In the genomic region with DNA sequence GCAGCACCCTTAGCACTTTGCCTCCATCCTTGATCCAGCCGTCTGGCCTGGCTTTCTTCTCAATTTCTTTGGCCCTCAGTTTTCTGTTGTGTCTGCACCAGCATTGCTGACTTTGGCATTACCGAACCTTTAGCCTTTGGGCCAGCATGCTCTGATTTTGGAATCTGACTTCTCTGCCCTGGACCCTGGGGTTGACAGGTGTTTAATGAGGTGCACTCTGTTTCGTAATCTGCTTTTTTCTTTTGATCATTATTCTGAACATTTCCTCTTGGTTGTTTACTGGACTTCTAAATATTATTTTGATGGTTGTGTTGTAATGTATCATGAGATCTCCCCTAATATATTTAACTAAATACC, we compare ENCODE assay signal across 1 cellular context.
TF ChIP-seq lines count a peak whose summit lies in the region.

No MANE protein-coding gene starts in this region.

TF ChIP-seq in HepG2, 621 proteins besides CTCF, POLR2A, EP300 and RAD21:
- TF ChIP-seq, protein P1, sequence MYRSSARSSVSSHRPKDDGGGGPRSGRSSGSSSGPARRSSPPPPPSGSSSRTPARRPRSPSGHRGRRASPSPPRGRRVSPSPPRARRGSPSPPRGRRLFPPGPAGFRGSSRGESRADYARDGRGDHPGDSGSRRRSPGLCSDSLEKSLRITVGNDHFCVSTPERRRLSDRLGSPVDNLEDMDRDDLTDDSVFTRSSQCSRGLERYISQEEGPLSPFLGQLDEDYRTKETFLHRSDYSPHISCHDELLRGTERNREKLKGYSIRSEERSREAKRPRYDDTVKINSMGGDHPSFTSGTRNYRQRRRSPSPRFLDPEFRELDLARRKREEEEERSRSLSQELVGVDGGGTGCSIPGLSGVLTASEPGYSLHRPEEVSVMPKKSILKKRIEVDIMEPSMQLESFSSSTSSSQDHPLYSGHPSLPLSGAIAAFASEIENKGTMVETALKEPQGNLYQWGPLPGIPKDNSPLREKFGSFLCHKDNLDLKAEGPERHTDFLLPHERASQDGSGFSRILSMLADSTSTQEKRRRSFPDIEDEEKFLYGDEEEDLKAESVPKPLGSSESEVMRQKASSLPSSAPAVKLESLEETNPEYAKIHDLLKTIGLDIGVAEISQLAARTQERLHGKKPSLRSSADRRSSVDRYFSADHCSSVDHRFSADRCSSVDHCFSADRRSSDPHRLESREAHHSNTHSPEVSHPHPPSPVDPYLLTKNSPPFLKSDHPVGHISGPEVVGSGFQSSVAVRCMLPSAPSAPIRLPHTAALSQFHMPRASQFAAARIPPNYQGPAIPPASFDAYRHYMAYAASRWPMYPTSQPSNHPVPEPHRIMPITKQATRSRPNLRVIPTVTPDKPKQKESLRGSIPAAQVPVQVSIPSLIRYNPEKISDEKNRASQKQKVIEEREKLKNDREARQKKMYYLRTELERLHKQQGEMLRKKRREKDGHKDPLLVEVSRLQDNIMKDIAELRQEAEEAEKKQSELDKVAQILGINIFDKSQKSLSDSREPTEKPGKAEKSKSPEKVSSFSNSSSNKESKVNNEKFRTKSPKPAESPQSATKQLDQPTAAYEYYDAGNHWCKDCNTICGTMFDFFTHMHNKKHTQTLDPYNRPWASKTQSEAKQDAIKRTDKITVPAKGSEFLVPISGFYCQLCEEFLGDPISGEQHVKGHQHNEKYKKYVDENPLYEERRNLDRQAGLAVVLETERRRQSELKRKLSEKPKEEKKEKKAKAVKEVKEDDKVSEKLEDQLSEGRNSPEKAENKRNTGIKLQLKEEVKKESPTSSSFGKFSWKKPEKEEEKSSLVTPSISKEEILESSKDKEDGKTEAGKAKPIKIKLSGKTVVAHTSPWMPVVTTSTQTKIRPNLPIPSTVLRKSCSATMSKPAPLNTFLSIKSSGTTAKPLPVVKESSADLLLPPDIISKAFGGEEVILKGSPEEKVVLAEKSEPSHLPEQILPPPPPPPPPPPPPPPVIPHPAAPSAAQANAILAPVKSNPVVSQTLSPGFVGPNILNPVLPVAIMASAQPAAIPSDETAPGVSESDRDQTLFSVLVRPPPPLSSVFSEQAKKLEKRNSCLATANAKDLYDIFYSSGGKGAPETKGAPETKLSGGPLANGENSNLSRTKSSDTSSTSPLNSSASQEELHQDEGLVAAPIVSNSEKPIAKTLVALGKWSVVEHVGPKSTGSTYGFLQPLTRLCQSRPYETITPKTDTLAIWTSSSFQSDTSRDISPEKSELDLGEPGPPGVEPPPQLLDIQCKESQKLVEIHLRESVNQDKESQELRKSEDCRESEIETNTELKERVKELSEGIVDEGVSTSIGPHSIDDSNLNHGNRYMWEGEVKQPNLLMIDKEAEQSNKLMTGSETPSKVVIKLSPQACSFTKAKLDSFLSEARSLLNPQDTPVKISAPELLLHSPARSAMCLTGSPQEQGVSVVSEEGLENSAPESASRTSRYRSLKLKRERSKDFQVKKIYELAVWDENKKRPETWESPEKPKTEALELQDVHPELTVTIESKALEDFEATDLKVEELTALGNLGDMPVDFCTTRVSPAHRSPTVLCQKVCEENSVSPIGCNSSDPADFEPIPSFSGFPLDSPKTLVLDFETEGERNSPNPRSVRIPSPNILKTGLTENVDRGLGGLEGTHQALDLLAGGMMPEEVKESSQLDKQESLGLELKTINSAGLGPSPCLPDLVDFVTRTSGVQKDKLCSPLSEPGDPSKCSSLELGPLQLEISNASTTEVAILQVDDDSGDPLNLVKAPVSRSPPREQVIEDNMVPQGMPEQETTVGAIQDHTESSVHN (CRISPR knock-in tag; IDR thresholded peaks at IDR 0.05): no peak
- TF ChIP-seq ZFY (CRISPR knock-in tag; IDR thresholded peaks at IDR 0.05): 0 out of 2 replicates have a peak, but pooled peaks have one; percentile 3
- TF ChIP-seq ZFP36L2 (CRISPR knock-in tag; IDR thresholded peaks at IDR 0.05): no peak
- TF ChIP-seq ZNF678 (CRISPR knock-in tag; IDR thresholded peaks at IDR 0.05): no peak
- TF ChIP-seq, protein P2, sequence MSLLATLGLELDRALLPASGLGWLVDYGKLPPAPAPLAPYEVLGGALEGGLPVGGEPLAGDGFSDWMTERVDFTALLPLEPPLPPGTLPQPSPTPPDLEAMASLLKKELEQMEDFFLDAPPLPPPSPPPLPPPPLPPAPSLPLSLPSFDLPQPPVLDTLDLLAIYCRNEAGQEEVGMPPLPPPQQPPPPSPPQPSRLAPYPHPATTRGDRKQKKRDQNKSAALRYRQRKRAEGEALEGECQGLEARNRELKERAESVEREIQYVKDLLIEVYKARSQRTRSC (CRISPR knock-in tag; IDR thresholded peaks at IDR 0.05; ENCODE audit: low read depth): no peak
- peak; percentile 11; the same call in 1 of the 2 replicates for TF ChIP-seq HNF4A (CRISPR knock-in tag; IDR thresholded peaks at IDR 0.05)
- TF ChIP-seq, protein P3, sequence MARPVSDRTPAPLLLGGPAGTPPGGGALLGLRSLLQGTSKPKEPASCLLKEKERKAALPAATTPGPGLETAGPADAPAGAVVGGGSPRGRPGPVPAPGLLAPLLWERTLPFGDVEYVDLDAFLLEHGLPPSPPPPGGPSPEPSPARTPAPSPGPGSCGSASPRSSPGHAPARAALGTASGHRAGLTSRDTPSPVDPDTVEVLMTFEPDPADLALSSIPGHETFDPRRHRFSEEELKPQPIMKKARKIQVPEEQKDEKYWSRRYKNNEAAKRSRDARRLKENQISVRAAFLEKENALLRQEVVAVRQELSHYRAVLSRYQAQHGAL (CRISPR knock-in tag; IDR thresholded peaks at IDR 0.05; ENCODE audit: not compliant biosample characterization): no peak
- no peak for TF ChIP-seq MED8 (CRISPR knock-in tag; IDR thresholded peaks at IDR 0.05; ENCODE audit: insufficient replicate concordance)
- TF ChIP-seq, protein P4, sequence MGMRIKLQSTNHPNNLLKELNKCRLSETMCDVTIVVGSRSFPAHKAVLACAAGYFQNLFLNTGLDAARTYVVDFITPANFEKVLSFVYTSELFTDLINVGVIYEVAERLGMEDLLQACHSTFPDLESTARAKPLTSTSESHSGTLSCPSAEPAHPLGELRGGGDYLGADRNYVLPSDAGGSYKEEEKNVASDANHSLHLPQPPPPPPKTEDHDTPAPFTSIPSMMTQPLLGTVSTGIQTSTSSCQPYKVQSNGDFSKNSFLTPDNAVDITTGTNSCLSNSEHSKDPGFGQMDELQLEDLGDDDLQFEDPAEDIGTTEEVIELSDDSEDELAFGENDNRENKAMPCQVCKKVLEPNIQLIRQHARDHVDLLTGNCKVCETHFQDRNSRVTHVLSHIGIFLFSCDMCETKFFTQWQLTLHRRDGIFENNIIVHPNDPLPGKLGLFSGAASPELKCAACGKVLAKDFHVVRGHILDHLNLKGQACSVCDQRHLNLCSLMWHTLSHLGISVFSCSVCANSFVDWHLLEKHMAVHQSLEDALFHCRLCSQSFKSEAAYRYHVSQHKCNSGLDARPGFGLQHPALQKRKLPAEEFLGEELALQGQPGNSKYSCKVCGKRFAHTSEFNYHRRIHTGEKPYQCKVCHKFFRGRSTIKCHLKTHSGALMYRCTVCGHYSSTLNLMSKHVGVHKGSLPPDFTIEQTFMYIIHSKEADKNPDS (CRISPR knock-in tag; IDR thresholded peaks at IDR 0.05): no peak
- TF ChIP-seq, protein P5, sequence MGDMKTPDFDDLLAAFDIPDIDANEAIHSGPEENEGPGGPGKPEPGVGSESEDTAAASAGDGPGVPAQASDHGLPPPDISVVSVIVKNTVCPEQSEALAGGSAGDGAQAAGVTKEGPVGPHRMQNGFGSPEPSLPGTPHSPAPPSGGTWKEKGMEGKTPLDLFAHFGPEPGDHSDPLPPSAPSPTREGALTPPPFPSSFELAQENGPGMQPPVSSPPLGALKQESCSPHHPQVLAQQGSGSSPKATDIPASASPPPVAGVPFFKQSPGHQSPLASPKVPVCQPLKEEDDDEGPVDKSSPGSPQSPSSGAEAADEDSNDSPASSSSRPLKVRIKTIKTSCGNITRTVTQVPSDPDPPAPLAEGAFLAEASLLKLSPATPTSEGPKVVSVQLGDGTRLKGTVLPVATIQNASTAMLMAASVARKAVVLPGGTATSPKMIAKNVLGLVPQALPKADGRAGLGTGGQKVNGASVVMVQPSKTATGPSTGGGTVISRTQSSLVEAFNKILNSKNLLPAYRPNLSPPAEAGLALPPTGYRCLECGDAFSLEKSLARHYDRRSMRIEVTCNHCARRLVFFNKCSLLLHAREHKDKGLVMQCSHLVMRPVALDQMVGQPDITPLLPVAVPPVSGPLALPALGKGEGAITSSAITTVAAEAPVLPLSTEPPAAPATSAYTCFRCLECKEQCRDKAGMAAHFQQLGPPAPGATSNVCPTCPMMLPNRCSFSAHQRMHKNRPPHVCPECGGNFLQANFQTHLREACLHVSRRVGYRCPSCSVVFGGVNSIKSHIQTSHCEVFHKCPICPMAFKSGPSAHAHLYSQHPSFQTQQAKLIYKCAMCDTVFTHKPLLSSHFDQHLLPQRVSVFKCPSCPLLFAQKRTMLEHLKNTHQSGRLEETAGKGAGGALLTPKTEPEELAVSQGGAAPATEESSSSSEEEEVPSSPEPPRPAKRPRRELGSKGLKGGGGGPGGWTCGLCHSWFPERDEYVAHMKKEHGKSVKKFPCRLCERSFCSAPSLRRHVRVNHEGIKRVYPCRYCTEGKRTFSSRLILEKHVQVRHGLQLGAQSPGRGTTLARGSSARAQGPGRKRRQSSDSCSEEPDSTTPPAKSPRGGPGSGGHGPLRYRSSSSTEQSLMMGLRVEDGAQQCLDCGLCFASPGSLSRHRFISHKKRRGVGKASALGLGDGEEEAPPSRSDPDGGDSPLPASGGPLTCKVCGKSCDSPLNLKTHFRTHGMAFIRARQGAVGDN (CRISPR knock-in tag; IDR thresholded peaks at IDR 0.05): peak; percentile 7; the same call in 1 of the 2 replicates
- TF ChIP-seq, protein P6, sequence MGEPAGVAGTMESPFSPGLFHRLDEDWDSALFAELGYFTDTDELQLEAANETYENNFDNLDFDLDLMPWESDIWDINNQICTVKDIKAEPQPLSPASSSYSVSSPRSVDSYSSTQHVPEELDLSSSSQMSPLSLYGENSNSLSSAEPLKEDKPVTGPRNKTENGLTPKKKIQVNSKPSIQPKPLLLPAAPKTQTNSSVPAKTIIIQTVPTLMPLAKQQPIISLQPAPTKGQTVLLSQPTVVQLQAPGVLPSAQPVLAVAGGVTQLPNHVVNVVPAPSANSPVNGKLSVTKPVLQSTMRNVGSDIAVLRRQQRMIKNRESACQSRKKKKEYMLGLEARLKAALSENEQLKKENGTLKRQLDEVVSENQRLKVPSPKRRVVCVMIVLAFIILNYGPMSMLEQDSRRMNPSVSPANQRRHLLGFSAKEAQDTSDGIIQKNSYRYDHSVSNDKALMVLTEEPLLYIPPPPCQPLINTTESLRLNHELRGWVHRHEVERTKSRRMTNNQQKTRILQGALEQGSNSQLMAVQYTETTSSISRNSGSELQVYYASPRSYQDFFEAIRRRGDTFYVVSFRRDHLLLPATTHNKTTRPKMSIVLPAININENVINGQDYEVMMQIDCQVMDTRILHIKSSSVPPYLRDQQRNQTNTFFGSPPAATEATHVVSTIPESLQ (CRISPR knock-in tag; conservative IDR thresholded peaks at IDR 0.05): no peak
- TF ChIP-seq, protein P7, sequence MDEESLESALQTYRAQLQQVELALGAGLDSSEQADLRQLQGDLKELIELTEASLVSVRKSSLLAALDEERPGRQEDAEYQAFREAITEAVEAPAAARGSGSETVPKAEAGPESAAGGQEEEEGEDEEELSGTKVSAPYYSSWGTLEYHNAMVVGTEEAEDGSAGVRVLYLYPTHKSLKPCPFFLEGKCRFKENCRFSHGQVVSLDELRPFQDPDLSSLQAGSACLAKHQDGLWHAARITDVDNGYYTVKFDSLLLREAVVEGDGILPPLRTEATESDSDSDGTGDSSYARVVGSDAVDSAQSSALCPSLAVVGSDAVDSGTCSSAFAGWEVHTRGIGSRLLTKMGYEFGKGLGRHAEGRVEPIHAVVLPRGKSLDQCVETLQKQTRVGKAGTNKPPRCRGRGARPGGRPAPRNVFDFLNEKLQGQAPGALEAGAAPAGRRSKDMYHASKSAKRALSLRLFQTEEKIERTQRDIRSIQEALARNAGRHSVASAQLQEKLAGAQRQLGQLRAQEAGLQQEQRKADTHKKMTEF (CRISPR knock-in tag; IDR thresholded peaks at IDR 0.05): no peak
- no peak for TF ChIP-seq ATF7 (IDR thresholded peaks at IDR 0.05)
- no peak for TF ChIP-seq ATF7 (CRISPR knock-in tag; IDR thresholded peaks at IDR 0.05)
TF ChIP-seq in HepG2: peak in this region for 3.
